Comparison of ENCODE assay signal across 21 cellular contexts in genomic region chr4:140654516-140654855, GRCh38.
DNase-seq lines count a peak whose midpoint lies in the region; ATAC-seq and TF ChIP-seq lines count a peak whose summit lies in the region.
"Had no signal": no experiment of that assay in that cellular context is flagged by ENCODE, and none has a peak within 500 bp of the region (broad histone marks: within the 10 kb centered on the region; RNA-seq: fewer than 3 reads in every experiment).

No MANE protein-coding gene starts in this region.

- H2BK15ac ChIP-seq in IMR-90 (ENCODE audit: low read depth, low read length) = no peak overlapping the region

- H2AFZ ChIP-seq in IMR-90 (replicated peaks; ENCODE audit: low read length, poor library complexity) = no peak overlapping the region

- CTCF ChIA-PET in A673 (lab: Charles Lee) = no interaction called here
- CTCF ChIA-PET in IMR-90 (lab: Yijun Ruan, JAX) = interaction anchor here (0.6 to 0.7 kb wide), 4 partner anchors 149 to 1529 kb away, joined by 3 to 7 read pairs (median 6); no protein-coding TSS in a partner anchor

- BruUV-seq in A673 (replicated peaks; lab: Mats Ljungman, UMichigan) = no TSS peak
- BruUV-seq in IMR-90 (replicated peaks; lab: Mats Ljungman, UMichigan) = no TSS peak

- H3K4me3 Mint-ChIP-seq in endodermal cell (peak overlapping the region; percentile 32), nephron (no peak overlapping the region)
- H3K4me3 Mint-ChIP-seq: activated naive CD8-positive, alpha-beta T cell treated with anti-CD3 and anti-CD28 coated beads, Interleukin-2, amount 50 U/mL, for 24 hours had no signal

- peak; percentile 72 for ATAC-seq in IMR-90 (ENCODE audit: low read depth)
- no peak for ATAC-seq in HG03521 (IDR thresholded peaks at IDR 0.05; ENCODE audit: unreplicated experiment)
- ATAC-seq: A549; activated naive CD8-positive, alpha-beta T cell treated with anti-CD3 and anti-CD28 coated beads, Interleukin-2, amount 50 U/mL, for 24 hours; stimulated activated naive CD8-positive, alpha-beta T cell treated with anti-CD3 and anti-CD28 coated beads, Interleukin-15, Interleukin-2, amounts not matched to agents 100 U/mL and 50 U/mL, for 24 hours had no signal

- H2AK5ac ChIP-seq in IMR-90 (ENCODE audit: low read depth, low read length) = no peak overlapping the region

- intact Hi-C loops in A673 (cut with micrococcal nuclease; ENCODE audit: unreplicated experiment) = no loop called here
- intact Hi-C loops in IMR-90 (cut with micrococcal nuclease) = no loop called here

- H3K27ac ChIP-seq in A673 (ENCODE audit: low read depth, low read length, poor library complexity, severe bottlenecking) (peak overlapping the region; percentile 50), IMR-90 (ENCODE audit: insufficient read depth, low read length) (peak overlapping the region; percentile 19; the same call in 1 of the 2 replicates), endodermal cell (ENCODE audit: low read depth, low read length) (peak overlapping the region; percentile 45)
- H3K27ac ChIP-seq: A549, dorsolateral prefrontal cortex, neutrophil had no signal

- H2BK20ac ChIP-seq in IMR-90 (ENCODE audit: low read depth, low read length) = no peak overlapping the region

- H3K27me3 ChIP-seq in A673 (replicated peaks; ENCODE audit: insufficient read depth, low read depth, low read length, poor library complexity) = no peaks in the 10 kb centered on the region
- H3K27me3 ChIP-seq in IMR-90 (ENCODE audit: control insufficient read depth, insufficient read depth, low read length) = no peaks in the 10 kb centered on the region
- no peaks in the 10 kb centered on the region for H3K27me3 ChIP-seq in endodermal cell (ENCODE audit: control insufficient read depth, insufficient read depth, low read length, poor library complexity, severe bottlenecking)
- H3K27me3 ChIP-seq: MG63, neutrophil, tibial artery had no signal

- no peak overlapping the region for H4K5ac ChIP-seq in IMR-90 (ENCODE audit: low read depth, low read length)

- H3K36me3 Mint-ChIP-seq in endodermal cell (ENCODE audit: low read depth) = peaks cover 52% of the 10 kb centered on the region
- peaks cover 75% of the 10 kb centered on the region for H3K36me3 Mint-ChIP-seq in nephron (ENCODE audit: low read depth)

- no peak for TF ChIP-seq POLR2A in IMR-90 (IDR thresholded peaks at IDR 0.05; ENCODE audit: low read depth, low read length)

- no peaks in the 10 kb centered on the region for H3K9me3 Mint-ChIP-seq in endodermal cell
- no peaks in the 10 kb centered on the region for H3K9me3 Mint-ChIP-seq in nephron
- H3K9me3 Mint-ChIP-seq: activated naive CD8-positive, alpha-beta T cell treated with anti-CD3 and anti-CD28 coated beads, Interleukin-2, amount 50 U/mL, for 24 hours had no signal

- no peak overlapping the region for H3K4ac ChIP-seq in IMR-90 (ENCODE audit: low read depth, low read length)

- H3K9ac ChIP-seq in IMR-90 (ENCODE audit: low read depth, low read length) = no peak overlapping the region
- H3K9ac ChIP-seq in endodermal cell (ENCODE audit: extremely low read depth, low read length, poor library complexity, severe bottlenecking) = no peak overlapping the region

- dilution Hi-C loops in IMR-90 (cut with HindIII; ENCODE audit: low sequenced_read_pairs, unreplicated experiment) = no loop called here

- TF ChIP-seq CTCF in A673 (conservative IDR thresholded peaks at IDR 0.05; ENCODE audit: low read depth, low read length) = no peak
- no peak for TF ChIP-seq CTCF in IMR-90 (conservative IDR thresholded peaks at IDR 0.05; ENCODE audit: low read depth, low read length)
- TF ChIP-seq CTCF in endodermal cell (conservative IDR thresholded peaks at IDR 0.05) = no peak
- no peak for TF ChIP-seq CTCF in nephron (IDR thresholded peaks at IDR 0.05; ENCODE audit: unreplicated experiment in 3 of 3)

- peak overlapping the region; percentile 50; the same call in 1 of the 2 replicates for H3K18ac ChIP-seq in IMR-90 (ENCODE audit: low read depth, low read length)

- no peak for TF ChIP-seq RAD21 in IMR-90 (IDR thresholded peaks at IDR 0.05; ENCODE audit: low read length)

- no peak overlapping the region for H3K23ac ChIP-seq in IMR-90 (ENCODE audit: low read depth, low read length)

- peaks cover 3% of the 10 kb centered on the region; the same call in 1 of the 2 replicates for H3K9me1 ChIP-seq in IMR-90 (ENCODE audit: insufficient read depth, low read length)

- WGBS in IMR-90 (ENCODE audit: extremely low coverage in 2 of 2, insufficient read length in 1 of 2), 2 experiments = no CpG with 5 or more reads among the region's 1 CpG
- WGBS in endodermal cell (ENCODE audit: insufficient coverage in 1 of 2, insufficient read length in 1 of 2), 2 experiments = 100% methylated on average over 1 of the region's 1 CpG; no CpG with 5 or more reads in 1 of the 2 experiments

- H4K91ac ChIP-seq in IMR-90 (ENCODE audit: insufficient read depth, low read depth, low read length) = no peak overlapping the region

- no peak overlapping the region for H3K4me3 ChIP-seq in A673 (ENCODE audit: low read depth, low read length, poor library complexity, severe bottlenecking)
- H3K4me3 ChIP-seq in IMR-90 (ENCODE audit: insufficient read depth, low read depth, low read length) = no peak overlapping the region
- H3K4me3 ChIP-seq in endodermal cell (ENCODE audit: low read length) = no peak overlapping the region
- H3K4me3 ChIP-seq: A549, MG63 had no signal

- no peak overlapping the region for H2BK120ac ChIP-seq in IMR-90 (ENCODE audit: low read depth, low read length)

- no peaks in the 10 kb centered on the region for H3K79me1 ChIP-seq in IMR-90 (ENCODE audit: low read depth in 1 of 2, low read length in 2 of 2)

- H4K20me1 ChIP-seq in IMR-90 (ENCODE audit: insufficient read depth, low read length) = no peaks in the 10 kb centered on the region

- H3K36me3 ChIP-seq in A673 (ENCODE audit: insufficient read depth, low read length, poor library complexity, severe bottlenecking) = peaks cover 14% of the 10 kb centered on the region
- H3K36me3 ChIP-seq in IMR-90 (ENCODE audit: control insufficient read depth, insufficient read depth, low read length) = peaks cover 20% of the 10 kb centered on the region
- peaks cover 78% of the 10 kb centered on the region for H3K36me3 ChIP-seq in endodermal cell (ENCODE audit: control insufficient read depth, insufficient read depth, low read length)
- H3K36me3 ChIP-seq: MG63, neutrophil had no signal

- no peaks in the 10 kb centered on the region for H3K9me3 ChIP-seq in A673 (ENCODE audit: low read depth, low read length, poor library complexity, severe bottlenecking)
- no peaks in the 10 kb centered on the region for H3K9me3 ChIP-seq in IMR-90 (ENCODE audit: control insufficient read depth, insufficient read depth, low read length)
- no peaks in the 10 kb centered on the region for H3K9me3 ChIP-seq in endodermal cell (ENCODE audit: control insufficient read depth, low read length)
- H3K9me3 ChIP-seq: A549, MG63, neutrophil, tibial artery had no signal

- H3K4me1 Mint-ChIP-seq in endodermal cell (peaks cover 15% of the 10 kb centered on the region), nephron (peaks cover 17% of the 10 kb centered on the region)
- H3K4me1 Mint-ChIP-seq: activated naive CD8-positive, alpha-beta T cell treated with anti-CD3 and anti-CD28 coated beads, Interleukin-2, amount 50 U/mL, for 24 hours had no signal

- H3K27me3 Mint-ChIP-seq in endodermal cell (ENCODE audit: insufficient read depth) (no peaks in the 10 kb centered on the region), nephron (ENCODE audit: low read depth) (no peaks in the 10 kb centered on the region)

- H2AK9ac ChIP-seq in IMR-90 (replicated peaks; ENCODE audit: low read depth, low read length, poor library complexity) = no peak overlapping the region

- H3K14ac ChIP-seq in IMR-90 (replicated peaks; ENCODE audit: low read depth, low read length) = no peak overlapping the region

- H4K8ac ChIP-seq in IMR-90 (ENCODE audit: low read depth in 2 of 2, low read length in 2 of 2) = peak overlapping the region in 1 of 2 experiments; percentile 61; a peak in 1 of 4 replicates

- no peak for DNase-seq in A673 (ENCODE audit: low spot score)
- DNase-seq in IMR-90 = peak; percentile 18
- DNase-seq in endodermal cell = no peak
- DNase-seq in mesenteric fat pad (ENCODE audit: low spot score) = no peak
- DNase-seq in activated effector memory CD4-positive, alpha-beta T cell treated with anti-CD3 and anti-CD28 coated beads, Interleukin-2, amount 50 U/mL, for 16 hours = no peak
- DNase-seq in cerebellum (ENCODE audit: low spot score) = no peak
- DNase-seq: activated gamma-delta T cell; activated naive CD8-positive, alpha-beta T cell treated with anti-CD3 and anti-CD28 coated beads, Interleukin-2, amount 50 U/mL, for 24 hours; DMS79 treated with DMSO at 0.1 percent for 48 hours; dorsolateral prefrontal cortex; MG63; NCI-H1436; NCI-H524 treated with DMSO at 0.1 percent for 48 hours; small intestine; stimulated activated CD4-positive, alpha-beta T cell treated with anti-CD3 and anti-CD28 coated beads, Interleukin-4, amount 100 ng/mL, for 1 hour; stimulated activated naive CD8-positive, alpha-beta T cell treated with anti-CD3 and anti-CD28 coated beads, Interleukin-15, Interleukin-2, amounts not matched to agents 100 U/mL and 50 U/mL, for 24 hours; tibial artery had no signal

- H3K56ac ChIP-seq in IMR-90 (ENCODE audit: extremely low read depth, insufficient read depth, low read length) = no peak overlapping the region

- H3K27ac Mint-ChIP-seq in endodermal cell (peak overlapping the region; percentile 97), nephron (peak overlapping the region; percentile 84 to 95 (median 91))
- H3K27ac Mint-ChIP-seq: activated naive CD8-positive, alpha-beta T cell treated with anti-CD3 and anti-CD28 coated beads, Interleukin-2, amount 50 U/mL, for 24 hours had no signal

- no peak overlapping the region for H3K4me2 ChIP-seq in IMR-90 (ENCODE audit: low read depth, low read length)
- H3K4me2 ChIP-seq: A549 had no signal

- POLR2A ChIA-PET in A673 (lab: Charles Lee; ENCODE audit: low non-redundant PET) (no interaction called here), IMR-90 (lab: Charles Lee; ENCODE audit: unreplicated experiment) (no interaction called here)

- H3K4me1 ChIP-seq in A673 (ENCODE audit: insufficient read depth, low read length, poor library complexity, severe bottlenecking) (peaks cover 13% of the 10 kb centered on the region), IMR-90 (ENCODE audit: control insufficient read depth, insufficient read depth, low read length) (peaks cover 4% of the 10 kb centered on the region), endodermal cell (ENCODE audit: control insufficient read depth, insufficient read depth, low read length) (peaks cover 6% of the 10 kb centered on the region)
- H3K4me1 ChIP-seq: A549 had no signal

- peak overlapping the region; percentile 42 for H2BK5ac ChIP-seq in IMR-90 (ENCODE audit: low read depth, low read length, poor library complexity, severe bottlenecking)

- in situ Hi-C loops in IMR-90 (cut with MboI; ENCODE audit: low sequenced_read_pairs) = no loop called here

TF ChIP-seq in IMR-90, 13 proteins besides CTCF, POLR2A, EP300 and RAD21:
- no peak for TF ChIP-seq MAZ (IDR thresholded peaks at IDR 0.05; ENCODE audit: borderline replicate concordance, low read depth, low read length)
